ENCODE assay signal across 33 cellular contexts in genomic region chr1:161872506-161872905, GRCh38.
DNase-seq lines count a peak whose midpoint lies in the region; ATAC-seq and TF ChIP-seq lines count a peak whose summit lies in the region.
"Had no signal": no experiment of that assay in that cellular context is flagged by ENCODE, and none has a peak within 500 bp of the region (broad histone marks: within the 10 kb centered on the region; RNA-seq: fewer than 3 reads in every experiment).

No MANE protein-coding gene starts in this region.

- no peak overlapping the region for H3K23ac ChIP-seq in IMR-90 (ENCODE audit: low read depth, low read length)

- TF ChIP-seq POLR2A in IMR-90 (IDR thresholded peaks at IDR 0.05; ENCODE audit: low read depth, low read length), result no peak

- peak overlapping the region; percentile 64 to 84 (median 67) for H3K27ac Mint-ChIP-seq in nephron
- H3K27ac Mint-ChIP-seq: activated T-cell treated with anti-CD3 and anti-CD28 coated beads, Interleukin-2, amount 50 U/mL, for 24 hours; CD4-positive, alpha-beta T cell had no signal

- H3K4ac ChIP-seq in IMR-90 (ENCODE audit: low read depth, low read length), result no peak overlapping the region

- H3K27me3 Mint-ChIP-seq in nephron (ENCODE audit: low read depth), result no peaks in the 10 kb centered on the region
- H3K27me3 Mint-ChIP-seq: activated T-cell treated with anti-CD3 and anti-CD28 coated beads, Interleukin-2, amount 50 U/mL, for 24 hours; brain; CD4-positive, alpha-beta T cell; naive thymus-derived CD4-positive, alpha-beta T cell had no signal

- no peaks in the 10 kb centered on the region for H4K20me1 ChIP-seq in IMR-90 (ENCODE audit: insufficient read depth, low read length)

- no peak overlapping the region for H2BK120ac ChIP-seq in IMR-90 (ENCODE audit: low read depth, low read length)

- H2AK5ac ChIP-seq in IMR-90 (ENCODE audit: low read depth, low read length), result no peak overlapping the region

- no peaks in the 10 kb centered on the region for H3K36me3 Mint-ChIP-seq in nephron (ENCODE audit: low read depth)

- no peak overlapping the region for H3K9ac ChIP-seq in IMR-90 (ENCODE audit: low read depth, low read length)

- no peaks in the 10 kb centered on the region for H3K27me3 ChIP-seq in IMR-90 (ENCODE audit: control insufficient read depth, insufficient read depth, low read length)
- H3K27me3 ChIP-seq: adrenal gland, Peyer's patch, vagina had no signal

- dilution Hi-C loops in IMR-90 (cut with HindIII; ENCODE audit: low sequenced_read_pairs, unreplicated experiment), result no loop called here

- in situ Hi-C loops in IMR-90 (cut with MboI; ENCODE audit: low sequenced_read_pairs), result no loop called here

- no peak overlapping the region for H2BK20ac ChIP-seq in IMR-90 (ENCODE audit: low read depth, low read length)

- H3K27ac ChIP-seq in IMR-90 (ENCODE audit: insufficient read depth, low read length), result no peak overlapping the region
- H3K27ac ChIP-seq: adrenal gland, HL-60, Peyer's patch, thoracic aorta, vagina, VCaP had no signal

- peak overlapping the region in 1 of 3 experiments; percentile 8 for H3K4me3 Mint-ChIP-seq in nephron
- H3K4me3 Mint-ChIP-seq: activated T-cell treated with anti-CD3 and anti-CD28 coated beads, Interleukin-2, amount 50 U/mL, for 24 hours; CD4-positive, alpha-beta T cell; naive thymus-derived CD4-positive, alpha-beta T cell had no signal

- H3K36me3 ChIP-seq in IMR-90 (ENCODE audit: control insufficient read depth, insufficient read depth, low read length), result no peaks in the 10 kb centered on the region
- H3K36me3 ChIP-seq: adrenal gland, Peyer's patch, thoracic aorta had no signal

- no peak overlapping the region for H2AFZ ChIP-seq in IMR-90 (replicated peaks; ENCODE audit: low read length, poor library complexity)

- H2BK5ac ChIP-seq in IMR-90 (ENCODE audit: low read depth, low read length, poor library complexity, severe bottlenecking), result no peak overlapping the region

- no peaks in the 10 kb centered on the region for H3K9me1 ChIP-seq in IMR-90 (ENCODE audit: insufficient read depth, low read length)

- no peak overlapping the region for H3K18ac ChIP-seq in IMR-90 (ENCODE audit: low read depth, low read length)

- H2BK15ac ChIP-seq in IMR-90 (ENCODE audit: low read depth, low read length), result no peak overlapping the region

- no peaks in the 10 kb centered on the region for H3K79me1 ChIP-seq in IMR-90 (ENCODE audit: low read depth in 1 of 2, low read length in 2 of 2)

- BruUV-seq in IMR-90 (replicated peaks; lab: Mats Ljungman, UMichigan), result no TSS peak

- H3K4me2 ChIP-seq in IMR-90 (ENCODE audit: low read depth, low read length), result no peak overlapping the region

- H3K4me1 Mint-ChIP-seq in nephron, result peaks cover 43% of the 10 kb centered on the region
- H3K4me1 Mint-ChIP-seq: naive thymus-derived CD4-positive, alpha-beta T cell had no signal

- TF ChIP-seq RAD21 in IMR-90 (IDR thresholded peaks at IDR 0.05; ENCODE audit: low read length), result no peak

- H3K14ac ChIP-seq in IMR-90 (replicated peaks; ENCODE audit: low read depth, low read length), result no peak overlapping the region

- no peak overlapping the region for H2AK9ac ChIP-seq in IMR-90 (replicated peaks; ENCODE audit: low read depth, low read length, poor library complexity)

- H4K5ac ChIP-seq in IMR-90 (ENCODE audit: low read depth, low read length), result no peak overlapping the region

- peak; percentile 11; the same call in 1 of the 2 replicates for ATAC-seq in IMR-90 (ENCODE audit: low read depth)
- ATAC-seq in GM21717 (IDR thresholded peaks at IDR 0.05; ENCODE audit: unreplicated experiment), result no peak
- ATAC-seq in HG03196 (IDR thresholded peaks at IDR 0.05; ENCODE audit: unreplicated experiment), result no peak
- ATAC-seq: left ventricle myocardium superior; naive thymus-derived CD4-positive, alpha-beta T cell had no signal

- CTCF ChIA-PET in IMR-90 (lab: Yijun Ruan, JAX), result no interaction called here

- no peaks in the 10 kb centered on the region for H3K9me3 Mint-ChIP-seq in nephron
- H3K9me3 Mint-ChIP-seq: activated T-cell treated with anti-CD3 and anti-CD28 coated beads, Interleukin-2, amount 50 U/mL, for 24 hours; brain; CD4-positive, alpha-beta T cell; naive thymus-derived CD4-positive, alpha-beta T cell had no signal

- TF ChIP-seq CTCF in IMR-90 (conservative IDR thresholded peaks at IDR 0.05; ENCODE audit: low read depth, low read length) (no peak), nephron (IDR thresholded peaks at IDR 0.05; ENCODE audit: unreplicated experiment in 3 of 3) (no peak), GM20000 (IDR thresholded peaks at IDR 0.05; ENCODE audit: extremely low read depth, missing control alignments) (no peak)

- H3K4me3 ChIP-seq in IMR-90 (ENCODE audit: insufficient read depth, low read depth, low read length), result no peak overlapping the region
- H3K4me3 ChIP-seq: adrenal gland, Peyer's patch, thoracic aorta, vagina had no signal

- H4K91ac ChIP-seq in IMR-90 (ENCODE audit: insufficient read depth, low read depth, low read length), result no peak overlapping the region

- no peak overlapping the region for H4K8ac ChIP-seq in IMR-90 (ENCODE audit: low read depth in 2 of 2, low read length in 2 of 2)

- H3K56ac ChIP-seq in IMR-90 (ENCODE audit: extremely low read depth, insufficient read depth, low read length), result no peak overlapping the region

- intact Hi-C loops in IMR-90 (cut with micrococcal nuclease), result no loop called here

- DNase-seq in NCI-H2107 treated with DMSO at 0.1 percent for 48 hours (lab: John Stamatoyannopoulos, UW; ENCODE audit: unreplicated experiment) (peak; percentile 40), NCI-H2107 (lab: John Stamatoyannopoulos, UW) (no peak), IMR-90 (peak; percentile 17), dermis blood vessel endothelial cell (peak; percentile 6), GM20000 (ENCODE audit: low spot score) (no peak)
- DNase-seq: activated CD4-positive, alpha-beta T cell treated with anti-CD3 and anti-CD28 coated beads for 48 hours; activated CD8-positive, alpha-beta memory T cell treated with anti-CD3 and anti-CD28 coated beads for 24 hours; activated gamma-delta T cell; activated T-cell treated with anti-CD3 and anti-CD28 coated beads, Interleukin-2, amount 50 U/mL, for 24 hours; adrenal gland; CD4-positive, alpha-beta T cell; effector CD4-positive, alpha-beta T cell; foreskin melanocyte; Karpas-422; left ventricle myocardium superior; midbrain; MV-4-11; naive thymus-derived CD4-positive, alpha-beta T cell; NCI-H187 treated with DMSO at 0.1 percent for 48 hours; NCI-H446 treated with DMSO at 0.1 percent for 48 hours; occipital lobe; Peyer's patch; SHP77 treated with DMSO at 0.1 percent for 48 hours; stimulated activated naive CD4-positive, alpha-beta T cell; T-helper 9 cell had no signal

- POLR2A ChIA-PET in IMR-90 (lab: Charles Lee; ENCODE audit: unreplicated experiment), result no interaction called here

- H3K4me1 ChIP-seq in IMR-90 (ENCODE audit: control insufficient read depth, insufficient read depth, low read length), result no peaks in the 10 kb centered on the region; the same call in 1 of the 2 replicates
- H3K4me1 ChIP-seq: Peyer's patch, vagina had no signal

- no peaks in the 10 kb centered on the region for H3K9me3 ChIP-seq in IMR-90 (ENCODE audit: control insufficient read depth, insufficient read depth, low read length)
- H3K9me3 ChIP-seq: adrenal gland, Peyer's patch, thoracic aorta, vagina had no signal

- no CpG with 5 or more reads among the region's 2 CpGs for WGBS in IMR-90 (ENCODE audit: extremely low coverage in 2 of 2, insufficient read length in 1 of 2), 2 experiments

TF ChIP-seq in IMR-90, 13 proteins besides CTCF, POLR2A, EP300 and RAD21:
- TF ChIP-seq NFE2L2 (IDR thresholded peaks at IDR 0.05; ENCODE audit: low read depth, low read length) (no peak), FOS (IDR thresholded peaks at IDR 0.05; ENCODE audit: low read depth, low read length) (no peak), RFX5 (IDR thresholded peaks at IDR 0.05; ENCODE audit: low read depth, low read length) (no peak), BHLHE40 (IDR thresholded peaks at IDR 0.05; ENCODE audit: low read depth, low read length) (no peak), RCOR1 (IDR thresholded peaks at IDR 0.05; ENCODE audit: insufficient replicate concordance, low read length) (no peak), MAFK (IDR thresholded peaks at IDR 0.05; ENCODE audit: low read depth, low read length) (no peak), SMC3 (IDR thresholded peaks at IDR 0.05; ENCODE audit: low read depth, low read length) (no peak), MXI1 (IDR thresholded peaks at IDR 0.05; ENCODE audit: borderline replicate concordance, low read depth, low read length) (no peak), CEBPB (IDR thresholded peaks at IDR 0.05; ENCODE audit: low read depth, low read length) (no peak), CHD1 (IDR thresholded peaks at IDR 0.05; ENCODE audit: low read depth, low read length) (no peak)
- TF ChIP-seq, protein P1, sequence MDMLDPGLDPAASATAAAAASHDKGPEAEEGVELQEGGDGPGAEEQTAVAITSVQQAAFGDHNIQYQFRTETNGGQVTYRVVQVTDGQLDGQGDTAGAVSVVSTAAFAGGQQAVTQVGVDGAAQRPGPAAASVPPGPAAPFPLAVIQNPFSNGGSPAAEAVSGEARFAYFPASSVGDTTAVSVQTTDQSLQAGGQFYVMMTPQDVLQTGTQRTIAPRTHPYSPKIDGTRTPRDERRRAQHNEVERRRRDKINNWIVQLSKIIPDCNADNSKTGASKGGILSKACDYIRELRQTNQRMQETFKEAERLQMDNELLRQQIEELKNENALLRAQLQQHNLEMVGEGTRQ (IDR thresholded peaks at IDR 0.05; ENCODE audit: low read depth, low read length), result no peak
TF ChIP-seq in IMR-90: peak in this region for 0.

Comparison
In these comparisons a context has a peak if more than half of its experiments do, and no peak if none do; other contexts are left out.
1. DNase-seq: peak in NCI-H2107 treated with DMSO at 0.1 percent for 48 hours (single experiment), IMR-90 (single experiment) and dermis blood vessel endothelial cell (single experiment); none in NCI-H2107 (single experiment) and GM20000 (single experiment).